ENCODE assay signal across 10 cellular contexts in the genomic region with DNA sequence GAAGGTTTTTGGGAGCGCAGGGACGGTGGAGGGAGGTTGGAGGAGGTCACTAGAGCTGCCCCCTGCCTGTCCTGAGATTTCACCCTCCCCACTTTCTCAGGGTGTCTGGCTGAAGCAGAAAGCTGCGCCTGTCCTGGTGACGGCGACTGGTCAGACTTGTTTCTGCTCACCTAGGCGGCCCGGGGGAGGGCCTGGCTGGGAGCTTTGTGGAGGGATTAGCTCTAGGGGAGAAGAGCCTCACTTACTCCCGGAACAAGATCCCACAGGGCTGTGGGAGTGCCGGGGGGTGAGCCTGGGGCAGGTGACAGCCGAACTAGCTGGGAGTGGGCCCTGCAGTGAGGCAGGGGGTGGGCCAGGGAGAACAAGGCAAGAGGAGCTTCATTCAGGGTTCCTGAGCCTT. TPM values are rescaled to one million over a fixed set of nuclear protein-coding genes. Genes with fewer than 3 reads are reported as not detected.
DNase-seq lines count a peak whose midpoint lies in the region; ATAC-seq lines count a peak whose summit lies in the region.
"Had no signal": no experiment of that assay in that cellular context is flagged by ENCODE, and none has a peak within 500 bp of the region (broad histone marks: within the 10 kb centered on the region; RNA-seq: fewer than 3 reads in every experiment).

No MANE protein-coding gene starts in this region.

- H3K4me3 Mint-ChIP-seq in activated T-cell treated with anti-CD3 and anti-CD28 coated beads, Interleukin-2, amount 50 U/mL, for 72 hours, result peak overlapping the region in 1 of 2 donors; percentile 83
- no peak overlapping the region for H3K4me3 Mint-ChIP-seq in activated CD4-positive, alpha-beta memory T cell treated with anti-CD3 and anti-CD28 coated beads for 36 hours

- H3K27me3 Mint-ChIP-seq in activated T-cell treated with anti-CD3 and anti-CD28 coated beads, Interleukin-2, amount 50 U/mL, for 72 hours (ENCODE audit: low read depth), result no peaks in the 10 kb centered on the region
- H3K27me3 Mint-ChIP-seq in activated CD4-positive, alpha-beta memory T cell treated with anti-CD3 and anti-CD28 coated beads for 36 hours, result no peaks in the 10 kb centered on the region
- H3K27me3 Mint-ChIP-seq: stimulated activated naive B cell treated with anti-CD40 and anti-IgM and Interleukin-4, amounts not matched to agents 10 μg/mL and 1 μg/mL and 100 μg/mL, for 72 hours had no signal

- no peaks in the 10 kb centered on the region for H3K9me3 Mint-ChIP-seq in activated T-cell treated with anti-CD3 and anti-CD28 coated beads, Interleukin-2, amount 50 U/mL, for 72 hours
- H3K9me3 Mint-ChIP-seq in activated CD4-positive, alpha-beta memory T cell treated with anti-CD3 and anti-CD28 coated beads for 36 hours, result no peaks in the 10 kb centered on the region
- H3K9me3 Mint-ChIP-seq: stimulated activated naive B cell treated with anti-CD40 and anti-IgM and Interleukin-4, amounts not matched to agents 10 μg/mL and 1 μg/mL and 100 μg/mL, for 72 hours had no signal

- no peak for DNase-seq in activated T-cell treated with anti-CD3 and anti-CD28 coated beads, Interleukin-2, amount 50 U/mL, for 72 hours
- no peak for DNase-seq in activated T-cell treated with anti-CD3 and anti-CD28 coated beads, Interleukin-2, amount 50 U/mL, for 1 hour
- DNase-seq in activated CD4-positive, alpha-beta memory T cell treated with anti-CD3 and anti-CD28 coated beads for 36 hours, result no peak
- DNase-seq in iPS-NIHi7 (ENCODE audit: extremely low spot score), result peak; percentile 63
- no peak for DNase-seq in pons (ENCODE audit: low spot score)
- no peak for DNase-seq in AML-193 (lab: John Stamatoyannopoulos, UW)
- DNase-seq: occipital lobe; stimulated activated naive B cell treated with anti-CD40 and anti-IgM and Interleukin-4, amounts not matched to agents 10 μg/mL and 1 μg/mL and 100 μg/mL, for 72 hours had no signal

- CTCF ChIA-PET in activated CD4-positive, alpha-beta memory T cell treated with anti-CD3 and anti-CD28 coated beads for 36 hours (lab: Charles Lee), result interaction anchor here (1.0 to 14.9 kb wide), 13 partner anchors 10 to 198 kb away, joined by 3 to 176 read pairs (median 7); a partner anchor contains a TSS

- intact Hi-C loops in activated CD4-positive, alpha-beta memory T cell treated with anti-CD3 and anti-CD28 coated beads for 36 hours (cut with micrococcal nuclease), result loop anchor here (1.0 to 2.0 kb wide), 2 partner anchors 9 to 17 kb away; no protein-coding TSS in a partner anchor

- H3K4me1 Mint-ChIP-seq in activated T-cell treated with anti-CD3 and anti-CD28 coated beads, Interleukin-2, amount 50 U/mL, for 72 hours (ENCODE audit: low read depth), result peaks cover 45% of the 10 kb centered on the region
- H3K4me1 Mint-ChIP-seq in activated CD4-positive, alpha-beta memory T cell treated with anti-CD3 and anti-CD28 coated beads for 36 hours (ENCODE audit: low read depth), result peaks cover 62% of the 10 kb centered on the region

- peak overlapping the region; percentile 38 for H3K27ac Mint-ChIP-seq in activated T-cell treated with anti-CD3 and anti-CD28 coated beads, Interleukin-2, amount 50 U/mL, for 72 hours
- H3K27ac Mint-ChIP-seq in activated CD4-positive, alpha-beta memory T cell treated with anti-CD3 and anti-CD28 coated beads for 36 hours, result peak overlapping the region; percentile 85
- H3K27ac Mint-ChIP-seq: stimulated activated naive B cell treated with anti-CD40 and anti-IgM and Interleukin-4, amounts not matched to agents 10 μg/mL and 1 μg/mL and 100 μg/mL, for 72 hours had no signal

- H3K36me3 Mint-ChIP-seq in activated T-cell treated with anti-CD3 and anti-CD28 coated beads, Interleukin-2, amount 50 U/mL, for 72 hours (ENCODE audit: insufficient read depth in 2 of 2), result no peaks in the 10 kb centered on the region
- no peaks in the 10 kb centered on the region for H3K36me3 Mint-ChIP-seq in activated CD4-positive, alpha-beta memory T cell treated with anti-CD3 and anti-CD28 coated beads for 36 hours

- peak overlapping the region; percentile 84 for H3K27ac ChIP-seq in temporal lobe (ENCODE audit: low read depth, low read length)

- POLR2A ChIA-PET in activated CD4-positive, alpha-beta memory T cell treated with anti-CD3 and anti-CD28 coated beads for 36 hours (lab: Charles Lee), result interaction anchor here (1.1 to 3.0 kb wide), 4 partner anchors 9 to 116 kb away, joined by 3 to 16 read pairs (median 4); no protein-coding TSS in a partner anchor

- no peak for ATAC-seq in activated T-cell treated with anti-CD3 and anti-CD28 coated beads, Interleukin-2, amount 50 U/mL, for 72 hours (replicated peaks in 1 of 2)
- no peak for ATAC-seq in HG03521 (IDR thresholded peaks at IDR 0.05; ENCODE audit: unreplicated experiment)

RNA-seq across cellular contexts. Expression of a gene that starts 11.5 kb away (rescaled TPM):
- 10 to 100 TPM; 78.8 to 81.2 TPM for total RNA-seq in activated T-cell treated with anti-CD3 and anti-CD28 coated beads, Interleukin-2, amount 50 U/mL, for 72 hours
- 100 to 1,000 TPM; 136 TPM for total RNA-seq in activated CD4-positive, alpha-beta memory T cell treated with anti-CD3 and anti-CD28 coated beads for 36 hours
- 6.9 TPM for total RNA-seq in temporal lobe

RNA-seq across cellular contexts. Expression of a gene that starts 16.2 kb away (rescaled TPM):
- total RNA-seq in activated T-cell treated with anti-CD3 and anti-CD28 coated beads, Interleukin-2, amount 50 U/mL, for 72 hours, result 10 to 100 TPM; 49.7 to 58.4 TPM
- total RNA-seq in activated CD4-positive, alpha-beta memory T cell treated with anti-CD3 and anti-CD28 coated beads for 36 hours, result 10 to 100 TPM; 42.9 to 46.9 TPM
- total RNA-seq in temporal lobe, result 12.5 TPM

RNA-seq across cellular contexts. Expression of a gene that starts 22.9 kb away (rescaled TPM):
- total RNA-seq in activated T-cell treated with anti-CD3 and anti-CD28 coated beads, Interleukin-2, amount 50 U/mL, for 72 hours, result 10 to 100 TPM; 13.6 to 18.1 TPM
- total RNA-seq in activated CD4-positive, alpha-beta memory T cell treated with anti-CD3 and anti-CD28 coated beads for 36 hours, result 1 to 10 TPM; 6.5 to 7.0 TPM
- 0.49 TPM for total RNA-seq in temporal lobe

RNA-seq across cellular contexts. Expression of a gene that starts 47.2 kb away (rescaled TPM):
- not detected for total RNA-seq in activated T-cell treated with anti-CD3 and anti-CD28 coated beads, Interleukin-2, amount 50 U/mL, for 72 hours
- not detected for total RNA-seq in activated CD4-positive, alpha-beta memory T cell treated with anti-CD3 and anti-CD28 coated beads for 36 hours
- total RNA-seq in temporal lobe, result 0.25 TPM

Comparison
In these comparisons a context has a peak if more than half of its experiments do, and no peak if none do; other contexts are left out.
1. RNA of a gene that starts 11.5 kb away (total RNA-seq): 136 TPM in activated CD4-positive, alpha-beta memory T cell treated with anti-CD3 and anti-CD28 coated beads for 36 hours and 78.8 to 81.2 TPM in activated T-cell treated with anti-CD3 and anti-CD28 coated beads, Interleukin-2, amount 50 U/mL, for 72 hours; 6.9 TPM in temporal lobe (single experiment); every median in the first group is over 10 times any median in the second.